8 cellular contexts compared by ENCODE assay signal in genomic region chr14:91996951-91997371, GRCh38. TPM values are rescaled to one million over a fixed set of nuclear protein-coding genes. Genes with fewer than 3 reads are reported as not detected.
DNase-seq lines count a peak whose midpoint lies in the region; ATAC-seq and TF ChIP-seq lines count a peak whose summit lies in the region.

No MANE protein-coding gene starts in this region.

- no peak for TF ChIP-seq CTCF in HEK293 (tag by site-specific recombination; IDR thresholded peaks at IDR 0.05)

- ATAC-seq in GM19328 (IDR thresholded peaks at IDR 0.05; ENCODE audit: unreplicated experiment) = no peak
- ATAC-seq in HG03095 (IDR thresholded peaks at IDR 0.05; ENCODE audit: unreplicated experiment) = no peak

- POLR2A ChIA-PET in HEK293 (lab: Yijun Ruan, JAX) = no interaction called here

- no peak overlapping the region for H3K4me3 ChIP-seq in HEK293 (ENCODE audit: low read depth, low read length)

- no peaks in the 10 kb centered on the region for H3K9me3 ChIP-seq in HEK293 (ENCODE audit: control insufficient read depth, insufficient read depth, low read depth, low read length)

- DNase-seq in D341Med (ENCODE audit: low spot score) (peak; percentile 48), NOMO-1 treated with dmso at 0.1 percent for 144 hours (lab: John Stamatoyannopoulos, UW; ENCODE audit: unreplicated experiment) (peak; percentile 2), dermis blood vessel endothelial cell (peak; percentile 80), lung microvascular endothelial cell (ENCODE audit: low read depth in 2 of 2) (peak; percentile 64 to 75)
- no peak for DNase-seq in stimulated activated CD4-positive, alpha-beta T cell treated with anti-CD3 and anti-CD28 coated beads, Interleukin-12 subunit alpha, Interleukin-12 subunit beta, amount 100 ng/mL, for 4 hours

- no peak overlapping the region for H3K27ac ChIP-seq in HEK293 (ENCODE audit: extremely low read depth, low read depth, low read length)

- H3K36me3 ChIP-seq in HEK293 (ENCODE audit: control insufficient read depth in 2 of 2, insufficient read depth in 1 of 2, low read length in 2 of 2) = peaks cover 20 to 27% of the 10 kb centered on the region in 2 experiments; a peak in 2 of 3 replicates

- CTCF ChIA-PET in HEK293 (lab: Yijun Ruan, JAX) = interaction anchor here (0.6 to 1.6 kb wide), 27 partner anchors 9 to 694 kb away, joined by 3 to 14 read pairs (median 4); no protein-coding TSS in a partner anchor

- H3K4me1 ChIP-seq in HEK293 (ENCODE audit: control insufficient read depth, insufficient read depth, low read length) = no peaks in the 10 kb centered on the region

TF ChIP-seq in HEK293, 187 proteins besides CTCF, POLR2A, EP300 and RAD21:
- no peak for TF ChIP-seq ZNF26 (tag by site-specific recombination; IDR thresholded peaks at IDR 0.05)
- TF ChIP-seq ZNF654 (tag by site-specific recombination; IDR thresholded peaks at IDR 0.05; ENCODE audit: low read depth) = peak; percentile 38

RNA-seq across cellular contexts. Expression of gene TRIP11, which starts 42.9 kb away (rescaled TPM):
- 43.2 and 73.1 TPM in 2 replicates for total RNA-seq in dermis blood vessel endothelial cell
- 12.9 and 23.8 TPM in 2 replicates for total RNA-seq in lung microvascular endothelial cell

RNA-seq across cellular contexts. Expression of gene FBLN5, which starts 49.5 kb away (rescaled TPM):
- total RNA-seq in dermis blood vessel endothelial cell (0.51 and 0.98 TPM in 2 replicates), lung microvascular endothelial cell (0.87 and 1.8 TPM in 2 replicates)
